7 cellular contexts compared by ENCODE assay signal in the genomic region with DNA sequence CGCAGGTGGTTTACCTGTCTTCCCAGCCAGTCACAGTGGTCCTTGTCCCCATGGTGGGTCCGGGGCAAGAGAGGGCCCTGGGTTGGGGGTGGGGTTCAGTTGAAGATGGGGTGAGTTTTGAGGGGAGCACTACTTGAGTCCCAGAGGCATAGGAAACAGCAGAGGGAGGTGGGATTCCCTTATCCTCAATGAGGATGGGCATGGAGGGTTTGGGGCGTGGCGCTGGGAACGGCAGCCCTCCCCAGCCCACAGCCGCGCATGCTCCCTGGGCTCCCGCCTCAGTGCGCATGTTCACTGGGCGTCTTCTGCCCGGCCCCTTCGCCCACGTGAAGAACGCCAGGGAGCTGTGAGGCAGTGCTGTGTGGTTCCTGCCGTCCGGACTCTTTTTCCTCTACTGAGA. TPM values are rescaled to one million over a fixed set of nuclear protein-coding genes. Genes with fewer than 3 reads are reported as not detected.
"Had no signal": no experiment of that assay in that cellular context is flagged by ENCODE, and none has a peak within 500 bp of the region (broad histone marks: within the 10 kb centered on the region; RNA-seq: fewer than 3 reads in every experiment).

A gene with protein sequence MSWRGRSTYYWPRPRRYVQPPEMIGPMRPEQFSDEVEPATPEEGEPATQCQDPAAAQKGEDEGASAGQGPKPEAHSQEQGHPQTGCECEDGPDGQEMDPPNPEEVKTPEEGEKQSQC (plus strand): TSS at position 301 of the 400 bp plus-strand sequence. CDS start 1,155 bp downstream, outside the sequence.

RNA-seq across cellular contexts. Expression of the gene that starts here (rescaled TPM):
- total RNA-seq: GM23248, GM23338, H1, H4, H7, H9, HFFc6 had no signal
- polyA plus RNA-seq: GM23248, GM23338, H1 had no signal
